Comparison of ENCODE assay signal across 8 cellular contexts in the genomic region with DNA sequence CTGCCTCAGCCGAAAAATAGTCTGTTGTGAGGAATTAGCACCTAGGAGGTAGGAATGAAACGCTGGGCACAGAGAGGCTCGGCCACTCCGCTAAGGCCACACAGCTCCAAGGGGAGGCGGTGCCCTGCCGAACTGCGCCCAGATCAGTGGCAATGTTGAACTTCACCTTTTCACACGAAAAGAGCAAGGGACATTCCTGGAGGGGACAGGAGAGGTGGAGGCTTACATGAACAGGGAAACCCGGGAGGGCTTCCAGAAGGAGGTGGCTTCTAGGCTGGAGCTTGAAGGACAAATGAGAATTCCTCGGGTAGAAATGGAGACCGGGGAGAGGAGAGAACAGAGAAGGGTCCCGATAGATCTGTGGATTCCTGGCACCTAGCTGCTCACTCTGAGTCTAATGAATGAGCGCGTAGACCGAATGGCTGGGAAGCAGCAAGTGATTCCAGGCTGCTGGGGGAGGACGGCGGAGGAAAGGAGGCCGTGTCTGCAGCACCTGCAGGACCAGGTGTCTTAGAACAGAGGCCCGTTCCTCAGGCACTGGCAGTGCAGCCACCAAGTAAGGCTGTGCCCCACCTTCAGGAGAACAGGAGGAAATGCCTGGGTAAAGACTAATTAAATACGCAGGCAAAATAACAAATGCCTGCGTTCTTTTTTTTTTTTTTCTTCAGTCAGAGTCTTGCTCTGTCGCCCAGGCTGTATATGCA. TPM values are rescaled to one million over a fixed set of nuclear protein-coding genes. Genes with fewer than 3 reads are reported as not detected.
DNase-seq lines count a peak whose midpoint lies in the region; ATAC-seq lines count a peak whose summit lies in the region.

No MANE protein-coding gene starts in this region.

- peak overlapping the region; percentile 90 for H3K27ac ChIP-seq in effector memory CD4-positive, alpha-beta T cell (ENCODE audit: insufficient read depth, low read length, poor library complexity, severe bottlenecking)
- peak overlapping the region; percentile 77 for H3K27ac ChIP-seq in temporal lobe (ENCODE audit: low read depth, low read length)

- H3K27me3 ChIP-seq in HAP-1 (ENCODE audit: low read depth) (no peaks in the 10 kb centered on the region), mononuclear cell (ENCODE audit: insufficient read depth, low read length) (no peaks in the 10 kb centered on the region)
- H3K27me3 ChIP-seq in effector memory CD4-positive, alpha-beta T cell (replicated peaks; ENCODE audit: control insufficient read depth, insufficient read depth, low read length, poor library complexity, severe bottlenecking): no peaks in the 10 kb centered on the region

- H3K9me3 ChIP-seq in HAP-1 (no peaks in the 10 kb centered on the region), mononuclear cell (ENCODE audit: low read depth, low read length) (no peaks in the 10 kb centered on the region)
- H3K9me3 ChIP-seq in effector memory CD4-positive, alpha-beta T cell (ENCODE audit: control insufficient read depth, low read length): no peaks in the 10 kb centered on the region

- H3K4me3 ChIP-seq in HAP-1: peak overlapping the region; percentile 92
- peak overlapping the region; percentile 95 for H3K4me3 ChIP-seq in effector memory CD4-positive, alpha-beta T cell (ENCODE audit: insufficient read depth, low read depth, low read length, poor library complexity, severe bottlenecking)
- H3K4me3 ChIP-seq in mononuclear cell (ENCODE audit: low read length): peak overlapping the region; percentile 80

- DNase-seq in EL: peak; percentile 47
- peak; percentile 68 to 76 for DNase-seq in HAP-1 (ENCODE audit: low spot score in 2 of 2)
- DNase-seq in NCI-H2171 treated with DMSO at 0.1 percent for 48 hours (lab: John Stamatoyannopoulos, UW): peak; percentile 92
- peak; percentile 50 to 52 for DNase-seq in activated CD4-positive, alpha-beta T cell treated with anti-CD3 and anti-CD28 coated beads for 4 hours
- DNase-seq in effector memory CD4-positive, alpha-beta T cell: peak; percentile 34 to 52 (median 43)

- peaks cover 3% of the 10 kb centered on the region for H3K36me3 ChIP-seq in HAP-1 (replicated peaks)
- H3K36me3 ChIP-seq in effector memory CD4-positive, alpha-beta T cell (ENCODE audit: control insufficient read depth, insufficient read depth, low read length): no peaks in the 10 kb centered on the region

- in situ Hi-C loops in HAP-1 (cut with MboI; ENCODE audit: low sequenced_read_pairs): no loop called here

- H3K4me1 ChIP-seq in HAP-1 (peaks cover 12% of the 10 kb centered on the region), mononuclear cell (ENCODE audit: insufficient read depth, low read length) (peaks cover 46% of the 10 kb centered on the region)
- H3K4me1 ChIP-seq in effector memory CD4-positive, alpha-beta T cell (ENCODE audit: control insufficient read depth, insufficient read depth, low read length, poor library complexity, severe bottlenecking): peaks cover 5% of the 10 kb centered on the region

- no peak for ATAC-seq in HG02884 (IDR thresholded peaks at IDR 0.05; ENCODE audit: unreplicated experiment)

RNA-seq across cellular contexts. Expression of a gene that starts 0.7 kb away (rescaled TPM):
- total RNA-seq in mononuclear cell: 30.9 TPM
- 14.8 TPM for total RNA-seq in temporal lobe

RNA-seq across cellular contexts. Expression of a gene that starts 56.7 kb away (rescaled TPM):
- total RNA-seq in mononuclear cell (9.3 TPM), temporal lobe (12.8 TPM)

RNA-seq across cellular contexts. Expression of a gene that starts 57.0 kb away (rescaled TPM):
- total RNA-seq in mononuclear cell (39.6 TPM), temporal lobe (10.1 TPM)
